19 cellular contexts compared by ENCODE assay signal in genomic region chr3:123869165-123869564, GRCh38. TPM values are rescaled to one million over a fixed set of nuclear protein-coding genes. Genes with fewer than 3 reads are reported as not detected.
DNase-seq lines count a peak whose midpoint lies in the region; ATAC-seq and TF ChIP-seq lines count a peak whose summit lies in the region.
"Had no signal": no experiment of that assay in that cellular context is flagged by ENCODE, and none has a peak within 500 bp of the region (broad histone marks: within the 10 kb centered on the region; RNA-seq: fewer than 3 reads in every experiment).

No MANE protein-coding gene starts in this region.

- no peak overlapping the region; a peak in 1 of 4 replicates for H3K27ac ChIP-seq in SK-N-SH (ENCODE audit: low read depth in 2 of 2, low read length in 1 of 2)
- H3K27ac ChIP-seq in tibial nerve = no peak overlapping the region
- H3K27ac ChIP-seq: SJSA1 had no signal

- no peak overlapping the region for H2AFZ ChIP-seq in SK-N-SH (ENCODE audit: low read depth)

- H3K9me2 ChIP-seq in SK-N-SH = no peaks in the 10 kb centered on the region

- H3K4me3 ChIP-seq in SK-N-SH (ENCODE audit: low read depth in 2 of 2, low read length in 1 of 2) (no peak overlapping the region), fibroblast of villous mesenchyme (ENCODE audit: low read depth, low read length) (no peak overlapping the region), tibial nerve (no peak overlapping the region)
- H3K4me3 ChIP-seq: SJSA1 had no signal

- CTCF ChIA-PET in SK-N-SH (lab: Yijun Ruan, JAX) = no interaction called here

- no peak for TF ChIP-seq POLR2A in tibial nerve (IDR thresholded peaks at IDR 0.05)

- H4K20me1 ChIP-seq in SK-N-SH (ENCODE audit: insufficient read depth) = peaks cover 5% of the 10 kb centered on the region; the same call in 1 of the 2 replicates

- no peak for TF ChIP-seq RAD21 in SK-N-SH (IDR thresholded peaks at IDR 0.05; ENCODE audit: low read length)

- H3K79me2 ChIP-seq in SK-N-SH (ENCODE audit: insufficient read depth) = peaks cover 99% of the 10 kb centered on the region

- H3K27me3 ChIP-seq in SK-N-SH (ENCODE audit: insufficient read depth) (no peaks in the 10 kb centered on the region), tibial nerve (no peaks in the 10 kb centered on the region)
- H3K27me3 ChIP-seq: SJSA1 had no signal

- TF ChIP-seq CTCF in SK-N-SH (IDR thresholded peaks at IDR 0.05) = no peak
- no peak for TF ChIP-seq CTCF in fibroblast of villous mesenchyme (IDR thresholded peaks at IDR 0.05; ENCODE audit: insufficient read depth, low read depth, low read length)
- TF ChIP-seq CTCF in tibial nerve (IDR thresholded peaks at IDR 0.05) = no peak

- no peak overlapping the region for H3K9ac ChIP-seq in SK-N-SH

- H3F3A ChIP-seq in SK-N-SH (replicated peaks; ENCODE audit: insufficient read depth) = peaks cover 29% of the 10 kb centered on the region

- H3K4me1 ChIP-seq in SK-N-SH (ENCODE audit: control insufficient read depth in 1 of 2, insufficient read depth in 2 of 2, low read depth in 1 of 2, low read length in 1 of 2) (peaks cover 2 to 25% of the 10 kb centered on the region in 2 experiments), tibial nerve (no peaks in the 10 kb centered on the region)

- 0 out of 2 replicates have a peak, but pooled peaks cover 3% of the 10 kb centered on the region for H3K9me3 ChIP-seq in SK-N-SH
- H3K9me3 ChIP-seq in tibial nerve = peaks cover 0 to 5% (median 0%) of the 10 kb centered on the region in 4 donors
- H3K9me3 ChIP-seq: SJSA1 had no signal

- TF ChIP-seq EP300 in SK-N-SH (IDR thresholded peaks at IDR 0.05; ENCODE audit: borderline replicate concordance in 1 of 2, low read depth in 1 of 2, low read length in 1 of 2) (no peak), tibial nerve (IDR thresholded peaks at IDR 0.05) (no peak)

- H3K36me3 ChIP-seq in SK-N-SH (replicated peaks in 1 of 2; ENCODE audit: control insufficient read depth in 1 of 2, insufficient read depth in 2 of 2, low read length in 1 of 2) (peaks cover 49 to 74% of the 10 kb centered on the region in 2 experiments), tibial nerve (no peaks in the 10 kb centered on the region)
- H3K36me3 ChIP-seq: SJSA1 had no signal

- DNase-seq in SK-N-SH (no peak), NCI-H69 (lab: John Stamatoyannopoulos, UW) (peak; percentile 12), fibroblast of villous mesenchyme (ENCODE audit: low read depth) (peak; percentile 34), T-helper 2 cell (no peak), tibial nerve (ENCODE audit: low spot score in 2 of 2) (no peak), ecto neural progenitor cell (ENCODE audit: low spot score) (no peak)
- DNase-seq: 8988T; CD8-positive, alpha-beta T cell; DMS79; Karpas-422; NCI-H187 treated with DMSO at 0.1 percent for 48 hours; NCI-H2171; NCI-H446 treated with DMSO at 0.1 percent for 48 hours; NCI-H774; PC-3 had no signal

- POLR2A ChIA-PET in SK-N-SH (lab: Yijun Ruan, JAX) = no interaction called here

- no peak for ATAC-seq in SK-N-SH treated with all-trans-retinoic acid at 6 μM for 48 hours
- no peak for ATAC-seq in HG02798 (IDR thresholded peaks at IDR 0.05; ENCODE audit: poor library complexity, unreplicated experiment)
- ATAC-seq: CD8-positive, alpha-beta T cell had no signal

- 90% methylated on average over 1 of the region's 1 CpG for WGBS in SK-N-SH (ENCODE audit: low lambda C conversion rate)
- WGBS in tibial nerve, 2 donors = 53 to 79% methylated on average over 1 of the region's 1 CpG

- 0 out of 2 replicates have a peak overlapping the region, but pooled peaks have one; percentile 46 for H3K4me2 ChIP-seq in SK-N-SH

TF ChIP-seq in SK-N-SH, 30 proteins besides CTCF, POLR2A, EP300 and RAD21 (continues in another document):
- no peak for TF ChIP-seq FOXM1 (IDR thresholded peaks at IDR 0.05; ENCODE audit: low read depth)
- no peak for TF ChIP-seq USF1 (IDR thresholded peaks at IDR 0.05; ENCODE audit: borderline replicate concordance, low read depth)
- no peak for TF ChIP-seq RCOR1 (IDR thresholded peaks at IDR 0.05; ENCODE audit: low read length)
- TF ChIP-seq CHD2 (IDR thresholded peaks at IDR 0.05; ENCODE audit: low read length, partially characterized antibody) = no peak
- no peak for TF ChIP-seq TAF1 (IDR thresholded peaks at IDR 0.05; ENCODE audit: borderline replicate concordance, low read depth, low read length)
- TF ChIP-seq, protein P1, sequence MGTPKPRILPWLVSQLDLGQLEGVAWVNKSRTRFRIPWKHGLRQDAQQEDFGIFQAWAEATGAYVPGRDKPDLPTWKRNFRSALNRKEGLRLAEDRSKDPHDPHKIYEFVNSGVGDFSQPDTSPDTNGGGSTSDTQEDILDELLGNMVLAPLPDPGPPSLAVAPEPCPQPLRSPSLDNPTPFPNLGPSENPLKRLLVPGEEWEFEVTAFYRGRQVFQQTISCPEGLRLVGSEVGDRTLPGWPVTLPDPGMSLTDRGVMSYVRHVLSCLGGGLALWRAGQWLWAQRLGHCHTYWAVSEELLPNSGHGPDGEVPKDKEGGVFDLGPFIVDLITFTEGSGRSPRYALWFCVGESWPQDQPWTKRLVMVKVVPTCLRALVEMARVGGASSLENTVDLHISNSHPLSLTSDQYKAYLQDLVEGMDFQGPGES (IDR thresholded peaks at IDR 0.05; ENCODE audit: low read depth, low read length) = no peak
- no peak for TF ChIP-seq ZBTB33 (IDR thresholded peaks at IDR 0.05; ENCODE audit: borderline replicate concordance, low read depth)

TF ChIP-seq in SK-N-SH treated with all-trans-retinoic acid at 6 μM for 48 hours, 23 proteins besides CTCF, POLR2A, EP300 and RAD21:
- TF ChIP-seq BACH2 (CRISPR knock-in tag; IDR thresholded peaks at IDR 0.05; ENCODE audit: borderline replicate concordance) (no peak), SNAI2 (CRISPR knock-in tag; IDR thresholded peaks at IDR 0.05) (no peak)

RNA-seq across cellular contexts. Expression of gene MYLK, which starts 15.0 kb away (rescaled TPM):
- polyA plus RNA-seq in SK-N-SH (2012; rRNA removed) = 262 and 272 TPM in 2 replicates
- 180 and 207 TPM in 2 replicates for polyA plus RNA-seq in SK-N-SH (2012; cell fraction: cytosol; rRNA removed)
- polyA plus RNA-seq in SK-N-SH (2012; cell fraction: nucleus; rRNA removed) = 361 and 379 TPM in 2 replicates
- 558 and 807 TPM in 2 replicates for total RNA-seq in fibroblast of villous mesenchyme
- total RNA-seq in tibial nerve = 10 to 100 TPM; 32.0 to 81.2 (median 61.5) TPM
- total RNA-seq: CD8-positive, alpha-beta T cell; G401 had no signal

Comparison
In these comparisons a context has a peak if more than half of its experiments do, and no peak if none do; other contexts are left out.
1. DNase-seq: peak in NCI-H69 (single experiment) and fibroblast of villous mesenchyme (single experiment); none in SK-N-SH (single experiment), T-helper 2 cell (0 of 5), tibial nerve (0 of 2) and ecto neural progenitor cell (single experiment).